ENCODE assay signal across 17 cellular contexts in the genomic region with DNA sequence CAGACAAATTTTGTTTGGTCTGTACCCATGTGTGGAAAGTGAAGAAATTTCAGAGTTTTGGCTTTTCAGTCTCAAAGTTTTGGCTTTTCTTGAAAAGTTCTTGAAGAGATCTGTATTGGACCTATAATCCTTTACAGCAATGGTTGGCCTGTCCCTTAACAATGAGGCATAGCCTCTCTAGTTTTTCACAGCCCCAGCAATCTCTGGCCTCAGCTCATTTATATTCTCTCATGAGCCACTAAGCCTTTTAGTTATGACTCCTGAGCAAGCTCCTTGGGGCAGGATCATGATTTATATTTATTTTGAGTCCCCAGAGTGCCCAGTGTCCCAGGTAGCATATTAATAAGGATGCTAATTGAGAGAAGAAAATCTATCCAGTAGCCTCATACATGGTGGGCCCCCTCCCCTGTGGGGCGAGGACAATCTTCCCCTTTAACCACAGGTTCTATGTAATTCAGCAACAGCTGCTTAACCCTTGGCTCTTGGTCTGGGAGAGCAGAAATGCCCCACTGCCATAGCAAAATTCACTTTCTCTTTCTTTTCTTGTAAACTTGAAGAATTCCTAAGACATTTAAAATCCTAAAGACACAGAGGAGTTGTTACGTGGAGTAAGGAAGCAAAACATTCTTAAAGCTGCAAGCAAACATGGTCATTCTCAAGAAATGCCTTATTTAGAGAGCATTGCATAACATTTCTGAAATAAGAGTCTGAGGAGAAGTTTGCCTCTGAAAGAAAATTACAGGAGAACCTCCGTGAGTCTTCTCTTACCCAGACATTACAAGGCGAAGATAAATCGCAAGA. TPM values are rescaled to one million over a fixed set of nuclear protein-coding genes. Genes with fewer than 3 reads are reported as not detected.
A peak's percentile ranks its signal among the peaks of the same experiment; 100 is the strongest.
DNase-seq lines count a peak whose midpoint lies in the region; ATAC-seq and TF ChIP-seq lines count a peak whose summit lies in the region.
"Had no signal": no experiment of that assay in that cellular context is flagged by ENCODE, and none has a peak within 500 bp of the region (broad histone marks: within the 10 kb centered on the region; RNA-seq: fewer than 3 reads in every experiment).

No MANE protein-coding gene starts in this region.

- POLR2A ChIA-PET in MCF 10A (lab: Yijun Ruan, JAX) = interaction anchor here (0.6 to 1.9 kb wide), 5 partner anchors 10 to 1164 kb away, joined by 3 to 14 read pairs (median 4); no protein-coding TSS in a partner anchor

- no peak overlapping the region for H3K4me3 ChIP-seq in mammary epithelial cell (replicated peaks in 1 of 3; ENCODE audit: insufficient read depth in 1 of 3, low read depth in 2 of 3, low read length in 3 of 3)
- no peak overlapping the region for H3K4me3 ChIP-seq in choroid plexus epithelial cell (ENCODE audit: low read depth, low read length)
- peak overlapping the region in 1 of 2 experiments; percentile 2 for H3K4me3 ChIP-seq in mesenchymal stem cell (ENCODE audit: insufficient read depth in 1 of 2, low read depth in 1 of 2, low read length in 2 of 2)
- H3K4me3 ChIP-seq in vagina = no peak overlapping the region

- H3K9me3 Mint-ChIP-seq in MCF 10A (ENCODE audit: unreplicated experiment) = no peaks in the 10 kb centered on the region
- H3K9me3 Mint-ChIP-seq: activated naive CD8-positive, alpha-beta T cell treated with anti-CD3 and anti-CD28 coated beads, Interleukin-2, amount 50 U/mL, for 24 hours had no signal

- H3K4ac ChIP-seq in mesenchymal stem cell (ENCODE audit: low read depth in 1 of 2, low read length in 2 of 2) = no peak overlapping the region

- no peak overlapping the region for H3K18ac ChIP-seq in mesenchymal stem cell (ENCODE audit: low read depth in 1 of 2, low read length in 2 of 2)

- DNase-seq in MCF 10A (ENCODE audit: unreplicated experiment) = no peak
- no peak for DNase-seq in mammary epithelial cell
- DNase-seq in choroid plexus epithelial cell (ENCODE audit: low read depth) = peak; percentile 53
- DNase-seq in mesenchymal stem cell = peak; percentile 49
- no peak for DNase-seq in vagina (ENCODE audit: extremely low spot score in 2 of 2)
- no peak for DNase-seq in stimulated activated CD4-positive, alpha-beta T cell treated with anti-CD3 and anti-CD28 coated beads, Interleukin-1b, Interleukin-23, amount 100 ng/mL, for 48 hours
- no peak for DNase-seq in COLO668 (lab: John Stamatoyannopoulos, UW; ENCODE audit: unreplicated experiment)
- DNase-seq: ACHN; activated naive CD8-positive, alpha-beta T cell treated with anti-CD3 and anti-CD28 coated beads, Interleukin-2, amount 50 U/mL, for 24 hours; DMS79; NCI-H1092; RPMI8226 had no signal

- H2BK15ac ChIP-seq in mesenchymal stem cell (ENCODE audit: low read depth, poor library complexity, severe bottlenecking) = no peak overlapping the region

- H3K4me2 ChIP-seq in mammary epithelial cell (ENCODE audit: insufficient read depth, low read depth, low read length) (no peak overlapping the region), mesenchymal stem cell (ENCODE audit: low read length, poor library complexity, severe bottlenecking) (no peak overlapping the region)

- 96% methylated on average over 4 of the region's 5 CpGs for WGBS in mammary epithelial cell (ENCODE audit: low coverage, missing lambda C conversion rate)
- 80% methylated on average over 3 of the region's 5 CpGs for WGBS in mesenchymal stem cell

- no peaks in the 10 kb centered on the region for H4K20me1 ChIP-seq in mammary epithelial cell (ENCODE audit: insufficient read depth, low read length)

- no peak overlapping the region for H3K27ac ChIP-seq in mammary epithelial cell (ENCODE audit: insufficient read depth, low read depth, low read length)
- no peak overlapping the region for H3K27ac ChIP-seq in mesenchymal stem cell (ENCODE audit: low read length, poor library complexity, severe bottlenecking)
- H3K27ac ChIP-seq in vagina = peak overlapping the region; percentile 75

- H3K27me3 Mint-ChIP-seq in MCF 10A (ENCODE audit: insufficient read depth, unreplicated experiment) = no peaks in the 10 kb centered on the region

- no peak overlapping the region for H2AFZ ChIP-seq in mammary epithelial cell (ENCODE audit: low read depth, low read length)
- no peak overlapping the region for H2AFZ ChIP-seq in mesenchymal stem cell (ENCODE audit: low read depth, low read length)

- in situ Hi-C loops in mammary epithelial cell (cut with MboI; ENCODE audit: low sequenced_read_pairs in 2 of 2) = no loop called here

- H3K4me1 ChIP-seq in mammary epithelial cell (ENCODE audit: insufficient read depth, low read length) = no peaks in the 10 kb centered on the region
- H3K4me1 ChIP-seq in mesenchymal stem cell (ENCODE audit: control insufficient read depth, insufficient read depth, low read depth, low read length) = peaks cover 1% of the 10 kb centered on the region
- peaks cover 36% of the 10 kb centered on the region for H3K4me1 ChIP-seq in vagina

- peak overlapping the region; percentile 98 for H3K27ac Mint-ChIP-seq in MCF 10A (ENCODE audit: low read depth, unreplicated experiment)
- H3K27ac Mint-ChIP-seq: activated naive CD8-positive, alpha-beta T cell treated with anti-CD3 and anti-CD28 coated beads, Interleukin-2, amount 50 U/mL, for 24 hours had no signal

- no peak for TF ChIP-seq POLR2A in vagina (IDR thresholded peaks at IDR 0.05)

- H3K36me3 ChIP-seq in mammary epithelial cell (ENCODE audit: insufficient read depth, low read length) (no peaks in the 10 kb centered on the region), mesenchymal stem cell (ENCODE audit: control insufficient read depth in 1 of 2, insufficient read depth in 2 of 2, low read depth in 1 of 2, low read length in 2 of 2) (no peaks in the 10 kb centered on the region), vagina (no peaks in the 10 kb centered on the region)

- H3K4me3 Mint-ChIP-seq in MCF 10A (ENCODE audit: unreplicated experiment) = no peak overlapping the region
- H3K4me3 Mint-ChIP-seq: activated naive CD8-positive, alpha-beta T cell treated with anti-CD3 and anti-CD28 coated beads, Interleukin-2, amount 50 U/mL, for 24 hours had no signal

- no peaks in the 10 kb centered on the region for H3K79me2 ChIP-seq in mammary epithelial cell (ENCODE audit: insufficient read depth, low read length)

- H3K23ac ChIP-seq in mesenchymal stem cell (ENCODE audit: low read length in 2 of 2) = no peak overlapping the region

- CTCF ChIA-PET in MCF 10A (lab: Yijun Ruan, JAX) (interaction anchor here (0.5 to 1.9 kb wide), 3 partner anchors 10 to 1176 kb away, joined by 3 to 6 read pairs (median 3); no protein-coding TSS in a partner anchor), mammary epithelial cell (lab: Charles Lee; ENCODE audit: low non-redundant PET) (no interaction called here)

- H3K79me1 ChIP-seq in mesenchymal stem cell (replicated peaks; ENCODE audit: low read length, poor library complexity, severe bottlenecking) = no peaks in the 10 kb centered on the region

- H4K8ac ChIP-seq in mesenchymal stem cell (ENCODE audit: low read length) = no peak overlapping the region

- no peaks in the 10 kb centered on the region for H3K36me3 Mint-ChIP-seq in MCF 10A (ENCODE audit: insufficient read depth, unreplicated experiment)

- no peak for TF ChIP-seq CTCF in MCF 10A (IDR thresholded peaks at IDR 0.05; ENCODE audit: unreplicated experiment)
- TF ChIP-seq CTCF in mammary epithelial cell (conservative IDR thresholded peaks at IDR 0.05 in 1 of 2, IDR thresholded peaks at IDR 0.05 in 1 of 2; ENCODE audit: extremely low read depth in 1 of 2, insufficient read depth in 1 of 2, low read depth in 1 of 2, low read length in 2 of 2) = no peak
- no peak for TF ChIP-seq CTCF in choroid plexus epithelial cell (conservative IDR thresholded peaks at IDR 0.05; ENCODE audit: low read depth, low read length)
- TF ChIP-seq CTCF in vagina (IDR thresholded peaks at IDR 0.05) = no peak

- ATAC-seq in HG03045 (IDR thresholded peaks at IDR 0.05; ENCODE audit: unreplicated experiment) = no peak
- ATAC-seq: activated naive CD8-positive, alpha-beta T cell treated with anti-CD3 and anti-CD28 coated beads, Interleukin-2, amount 50 U/mL, for 24 hours had no signal

- H4K91ac ChIP-seq in mesenchymal stem cell (ENCODE audit: low read length) = no peak overlapping the region

- no peak overlapping the region for H2BK12ac ChIP-seq in mesenchymal stem cell (ENCODE audit: low read length in 2 of 2)

- H3K27me3 ChIP-seq in mammary epithelial cell (ENCODE audit: insufficient read depth, low read length) (no peaks in the 10 kb centered on the region), mesenchymal stem cell (ENCODE audit: control insufficient read depth in 1 of 2, insufficient read depth in 1 of 2, low read length in 2 of 2) (peaks cover 0 to 19% of the 10 kb centered on the region in 2 experiments), vagina (no peaks in the 10 kb centered on the region)

- H2BK120ac ChIP-seq in mesenchymal stem cell (ENCODE audit: low read depth, low read length) = no peak overlapping the region

- no TSS peak for BruUV-seq in MCF 10A (replicated peaks; lab: Mats Ljungman, UMichigan)
- BruUV-seq in mammary epithelial cell (replicated peaks; lab: Mats Ljungman, UMichigan) = no TSS peak

- peaks cover 23% of the 10 kb centered on the region for H3K4me1 Mint-ChIP-seq in MCF 10A (ENCODE audit: insufficient read depth, unreplicated experiment)
- H3K4me1 Mint-ChIP-seq: activated naive CD8-positive, alpha-beta T cell treated with anti-CD3 and anti-CD28 coated beads, Interleukin-2, amount 50 U/mL, for 24 hours had no signal

- intact Hi-C loops in MCF 10A (cut with micrococcal nuclease) (loop anchor here (2.0 kb wide), 3 partner anchors 99 to 197 kb away; no protein-coding TSS in a partner anchor), mammary epithelial cell (cut with micrococcal nuclease) (loop anchor here (2.0 to 10.0 kb wide), 6 partner anchors 57 to 266 kb away; no protein-coding TSS in a partner anchor), vagina (cut with DNase I) (loop anchor here (2.0 to 10.0 kb wide), 2 partner anchors 49 to 167 kb away; no protein-coding TSS in a partner anchor)

- dilution Hi-C loops in mammary epithelial cell (cut with HindIII; ENCODE audit: low sequenced_read_pairs) = no loop called here

- H2BK5ac ChIP-seq in mesenchymal stem cell (ENCODE audit: low read depth, low read length, poor library complexity, severe bottlenecking) = no peak overlapping the region

- H3K9ac ChIP-seq in mammary epithelial cell (ENCODE audit: insufficient read depth, low read length) (no peak overlapping the region), mesenchymal stem cell (ENCODE audit: low read length) (peak overlapping the region; percentile 73)

- no peak overlapping the region for H2AK5ac ChIP-seq in mesenchymal stem cell (ENCODE audit: low read length, severe bottlenecking)

- H3K9me3 ChIP-seq in mammary epithelial cell (replicated peaks; ENCODE audit: insufficient read depth, low read length) = no peaks in the 10 kb centered on the region
- H3K9me3 ChIP-seq in mesenchymal stem cell (ENCODE audit: control insufficient read depth, low read length) = no peaks in the 10 kb centered on the region
- H3K9me3 ChIP-seq in vagina = no peaks in the 10 kb centered on the region

- H3K14ac ChIP-seq in mesenchymal stem cell (ENCODE audit: low read length in 2 of 2) = no peak overlapping the region

RNA-seq across cellular contexts. Expression of gene NGF, which starts 6.3 kb away (rescaled TPM):
- total RNA-seq in MCF 10A (2022) (1.1 and 3.2 TPM in 2 replicates), mammary epithelial cell (1 to 10 TPM in 1 of 2 donors, under 1 TPM in 1; 0.17 to 1.3 TPM), vagina (2.7 TPM)
- not detected for polyA plus RNA-seq in mammary epithelial cell
- not detected for polyA minus RNA-seq in mammary epithelial cell
- not detected for polyA plus RNA-seq in mesenchymal stem cell (2013, experiment 1 of 2)
- not detected for polyA plus RNA-seq in mesenchymal stem cell (2013, experiment 2 of 2)
- total RNA-seq: H1, HT-29, mononuclear cell, pulmonary artery endothelial cell had no signal

Comparison
In these comparisons a context has a peak if more than half of its experiments do, and no peak if none do; other contexts are left out.
1. DNase-seq: peak in choroid plexus epithelial cell (single experiment) and mesenchymal stem cell (single experiment); none in MCF 10A (single experiment), mammary epithelial cell (single experiment), vagina (0 of 2), stimulated activated CD4-positive, alpha-beta T cell treated with anti-CD3 and anti-CD28 coated beads, Interleukin-1b, Interleukin-23, amount 100 ng/mL, for 48 hours (single experiment) and COLO668 (single experiment).